Comparison of ENCODE assay signal across 8 cellular contexts in genomic region chr5:95712347-95712958, GRCh38. TPM values are rescaled to one million over a fixed set of nuclear protein-coding genes. Genes with fewer than 3 reads are reported as not detected.
DNase-seq lines count a peak whose midpoint lies in the region; ATAC-seq and TF ChIP-seq lines count a peak whose summit lies in the region.

No MANE protein-coding gene starts in this region.

- TF ChIP-seq CTCF in Panc1 (IDR thresholded peaks at IDR 0.05) (no peak), fibroblast of lung (conservative IDR thresholded peaks at IDR 0.05 in 1 of 2, IDR thresholded peaks at IDR 0.05 in 1 of 2; ENCODE audit: low read depth in 1 of 2, low read length in 2 of 2) (no peak)

- H3K9me3 ChIP-seq in Panc1 (ENCODE audit: control insufficient read depth, insufficient read depth, low read depth, low read length) (no peaks in the 10 kb centered on the region; the same call in 1 of the 2 replicates), fibroblast of lung (ENCODE audit: control insufficient read depth, insufficient read depth, low read depth, low read length) (no peaks in the 10 kb centered on the region)

- H3K4me1 ChIP-seq in Panc1 (ENCODE audit: control insufficient read depth, insufficient read depth, low read length) = peaks cover 6% of the 10 kb centered on the region
- H3K4me1 ChIP-seq in fibroblast of lung (ENCODE audit: control insufficient read depth, extremely low read depth, insufficient read depth, low read length) = no peaks in the 10 kb centered on the region

- H3K4me2 ChIP-seq in fibroblast of lung (ENCODE audit: extremely low read depth, insufficient read depth, low read length) = no peak overlapping the region

- H3K27me3 ChIP-seq in Panc1 (ENCODE audit: control insufficient read depth, insufficient read depth, low read length) (no peaks in the 10 kb centered on the region), fibroblast of lung (ENCODE audit: control insufficient read depth, insufficient read depth, low read length) (no peaks in the 10 kb centered on the region)

- no peaks in the 10 kb centered on the region for H3K36me3 ChIP-seq in Panc1 (ENCODE audit: control insufficient read depth, insufficient read depth, low read length)
- H3K36me3 ChIP-seq in fibroblast of lung (ENCODE audit: control insufficient read depth, insufficient read depth, low read length) = no peaks in the 10 kb centered on the region

- in situ Hi-C loops in Panc1 (cut with HindIII; ENCODE audit: low pct_unique_long_range_greater_than_20kb, low sequenced_read_pairs) = no loop called here

- BruUV-seq in Panc1 (replicated peaks; lab: Mats Ljungman, UMichigan) = no TSS peak

- CTCF ChIA-PET in Panc1 (lab: Charles Lee) = no interaction called here

- ATAC-seq in Panc1 = peak; percentile 98

- H3K9ac ChIP-seq in fibroblast of lung (ENCODE audit: insufficient read depth, low read length) = no peak overlapping the region

- intact Hi-C loops in Panc1 (cut with micrococcal nuclease; ENCODE audit: unreplicated experiment) = no loop called here

- peak overlapping the region; percentile 61 for H3K27ac ChIP-seq in Panc1 (ENCODE audit: low read length)
- no peak overlapping the region for H3K27ac ChIP-seq in fibroblast of lung (ENCODE audit: insufficient read depth, low read length)

- no peaks in the 10 kb centered on the region for H4K20me1 ChIP-seq in fibroblast of lung (ENCODE audit: control insufficient read depth, extremely low read depth, insufficient read depth, low read length)

- POLR2A ChIA-PET in Panc1 (lab: Charles Lee) = no interaction called here

- no peaks in the 10 kb centered on the region for H3K79me2 ChIP-seq in fibroblast of lung (ENCODE audit: control insufficient read depth, insufficient read depth, low read length)

- no peak overlapping the region for H2AFZ ChIP-seq in fibroblast of lung (ENCODE audit: low read length)

- DNase-seq in activated T-cell treated with anti-CD3 and anti-CD28 coated beads for 48 hours (ENCODE audit: low read depth) (peak; percentile 53), activated T-cell treated with anti-CD3 and anti-CD28 coated beads for 4 hours (no peak), Panc1 (ENCODE audit: low read depth, low spot score) (peak; percentile 75), fibroblast of lung (ENCODE audit: low read depth in 2 of 2) (peak; percentile 41 to 97), HuH-7.5 (ENCODE audit: low spot score) (no peak), AML-193 (lab: John Stamatoyannopoulos, UW) (no peak), SIG-M5 treated with dmso at 0.1 percent for 504 hours (lab: John Stamatoyannopoulos, UW; ENCODE audit: unreplicated experiment) (no peak)
- peak; percentile 65 for DNase-seq in stimulated activated CD8-positive, alpha-beta memory T cell treated with anti-CD3 and anti-CD28 coated beads, Interleukin-4, amount 100 ng/mL, for 48 hours

- no peak overlapping the region for H3K4me3 ChIP-seq in Panc1 (ENCODE audit: low read depth in 2 of 2, low read length in 2 of 2)
- no peak overlapping the region for H3K4me3 ChIP-seq in fibroblast of lung (replicated peaks in 1 of 4; ENCODE audit: control extremely low read depth in 1 of 4, insufficient read depth in 1 of 4, low read depth in 3 of 4, low read length in 4 of 4)

RNA-seq across cellular contexts. Expression of gene RHOBTB3, which starts 18.7 kb away (rescaled TPM):
- total RNA-seq in Panc1 (2021; ENCODE audit: unreplicated experiment) = 95.2 TPM
- 56.2 TPM for polyA plus RNA-seq in Panc1 (2012; ENCODE audit: insufficient read length)
- total RNA-seq in fibroblast of lung = 222 and 337 TPM in 2 replicates
- polyA plus RNA-seq in fibroblast of lung = 188 and 338 TPM in 2 replicates
- 86.7 and 178 TPM in 2 replicates for polyA plus RNA-seq in fibroblast of lung (2012)
- 363 and 762 TPM in 2 replicates for polyA minus RNA-seq in fibroblast of lung (ENCODE audit: low replicate concordance)

RNA-seq across cellular contexts. Expression of gene SPATA9, which starts 29.7 kb away (rescaled TPM):
- total RNA-seq in Panc1 (2021; ENCODE audit: unreplicated experiment) (0.15 TPM), fibroblast of lung (0.51 and 0.66 TPM in 2 replicates)
- 0.12 TPM for polyA plus RNA-seq in Panc1 (2012; ENCODE audit: insufficient read length)
- 0.75 and 1.7 TPM in 2 replicates for polyA plus RNA-seq in fibroblast of lung
- 1.1 and 2.6 TPM in 2 replicates for polyA plus RNA-seq in fibroblast of lung (2012)
- not detected in 2 replicates for polyA minus RNA-seq in fibroblast of lung (ENCODE audit: low replicate concordance)

Comparison
In these comparisons a context has a peak if more than half of its experiments do, and no peak if none do; other contexts are left out.
1. DNase-seq: peak in activated T-cell treated with anti-CD3 and anti-CD28 coated beads for 48 hours (single experiment), Panc1 (single experiment), fibroblast of lung (2 of 2) and stimulated activated CD8-positive, alpha-beta memory T cell treated with anti-CD3 and anti-CD28 coated beads, Interleukin-4, amount 100 ng/mL, for 48 hours (single experiment); none in activated T-cell treated with anti-CD3 and anti-CD28 coated beads for 4 hours (single experiment), HuH-7.5 (single experiment), AML-193 (0 of 2) and SIG-M5 treated with dmso at 0.1 percent for 504 hours (single experiment).